8 cellular contexts compared by ENCODE assay signal in the genomic region with DNA sequence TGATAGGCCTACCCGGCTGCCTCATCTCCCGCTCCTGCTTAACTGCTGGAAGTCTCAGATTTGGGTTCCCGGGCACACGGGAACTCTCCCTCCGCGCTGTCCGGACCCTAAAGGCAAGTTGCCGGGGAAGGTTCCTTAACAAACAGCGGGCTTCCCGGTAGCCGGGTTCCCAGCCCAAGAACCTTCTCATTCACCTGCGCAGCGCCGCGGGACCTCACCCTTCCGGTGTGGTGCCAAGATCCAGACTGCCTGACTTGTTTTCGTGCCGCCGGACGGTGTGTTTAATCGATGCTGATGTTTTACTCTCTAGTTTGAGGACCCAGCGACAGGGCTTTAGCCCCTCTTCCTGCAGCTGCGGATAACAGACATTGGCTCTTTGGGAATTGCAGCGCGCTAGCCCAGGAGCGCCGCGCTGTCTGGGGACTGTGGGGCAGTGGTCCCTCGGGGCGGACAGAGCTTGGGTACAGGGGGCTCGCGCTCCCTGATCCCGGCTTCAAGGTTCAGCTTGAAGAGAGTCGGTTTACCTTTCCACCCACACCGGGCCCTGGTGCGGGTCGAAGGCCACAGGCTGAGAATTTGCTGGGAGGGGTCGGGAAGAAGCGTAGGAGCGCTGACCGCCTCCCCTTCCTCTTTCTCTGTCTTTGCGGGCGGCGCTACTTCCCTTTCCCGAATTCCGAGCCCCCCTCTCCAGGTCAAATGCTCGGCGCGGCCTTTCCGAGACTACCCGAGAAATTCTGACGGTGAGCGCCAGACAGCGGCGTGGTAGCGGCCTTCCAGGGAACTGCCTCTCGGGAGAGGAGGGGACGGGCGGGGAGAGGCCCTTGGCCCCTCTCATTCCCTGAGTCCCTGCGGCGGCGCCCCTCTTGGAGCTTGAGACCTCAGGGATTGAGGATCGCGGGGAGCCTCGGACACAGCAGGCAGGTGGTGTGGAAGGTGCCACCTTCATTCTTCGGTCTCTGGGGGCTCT. TPM values are rescaled to one million over a fixed set of nuclear protein-coding genes. Genes with fewer than 3 reads are reported as not detected.
DNase-seq lines count a peak whose midpoint lies in the region; ATAC-seq and TF ChIP-seq lines count a peak whose summit lies in the region.

No MANE protein-coding gene starts in this region.

- CTCF ChIA-PET in CD8-positive, alpha-beta T cell (lab: Charles Lee): interaction anchor here (0.6 kb wide), 1 partner anchor 18 kb away, joined by 3 read pairs; no protein-coding TSS in a partner anchor
- CTCF ChIA-PET in activated CD8-positive, alpha-beta T cell treated with anti-CD3 and anti-CD28 coated beads, Interleukin-2, amount 10 ng/mL, durations not matched to agents 7 days and 5 days (lab: Charles Lee): no interaction called here

- no peaks in the 10 kb centered on the region for H3K9me3 Mint-ChIP-seq in CD8-positive, alpha-beta T cell
- H3K9me3 Mint-ChIP-seq in activated CD8-positive, alpha-beta T cell treated with anti-CD3 and anti-CD28 coated beads, Interleukin-2, amount 10 ng/mL, durations not matched to agents 7 days and 5 days (ENCODE audit: insufficient read depth): no peaks in the 10 kb centered on the region

- POLR2A ChIA-PET in CD8-positive, alpha-beta T cell (lab: Charles Lee): no interaction called here
- POLR2A ChIA-PET in activated CD8-positive, alpha-beta T cell treated with anti-CD3 and anti-CD28 coated beads, Interleukin-2, amount 10 ng/mL, durations not matched to agents 7 days and 5 days (lab: Charles Lee): no interaction called here

- H3K27ac ChIP-seq in CD8-positive, alpha-beta T cell (ENCODE audit: low read depth, low read length): no peak overlapping the region

- intact Hi-C loops in CD8-positive, alpha-beta T cell (cut with DNase I, micrococcal nuclease): no loop called here

- H3K27me3 ChIP-seq in CD8-positive, alpha-beta T cell (ENCODE audit: insufficient read depth, low read length): peaks cover 17% of the 10 kb centered on the region

- no peaks in the 10 kb centered on the region for H3K36me3 ChIP-seq in CD8-positive, alpha-beta T cell (ENCODE audit: insufficient read depth, low read length)

- H3K9me3 ChIP-seq in CD8-positive, alpha-beta T cell (ENCODE audit: low read length): no peaks in the 10 kb centered on the region

- H3K4me1 ChIP-seq in CD8-positive, alpha-beta T cell (ENCODE audit: insufficient read depth, low read length): peaks cover 16% of the 10 kb centered on the region

- TF ChIP-seq CTCF in CD8-positive, alpha-beta T cell (IDR thresholded peaks at IDR 0.05): no peak
- no peak for TF ChIP-seq CTCF in omental fat pad (IDR thresholded peaks at IDR 0.05)

- DNase-seq in CD8-positive, alpha-beta T cell: peak in 2 of 7 experiments; percentile 35 to 67
- no peak for DNase-seq in activated CD8-positive, alpha-beta T cell treated with anti-CD3 and anti-CD28 coated beads, Interleukin-2, amount 10 ng/mL, durations not matched to agents 7 days and 5 days
- DNase-seq in germinal center (ENCODE audit: low spot score) (peak; percentile 6), omental fat pad (ENCODE audit: low spot score) (no peak), DMS 273 (lab: John Stamatoyannopoulos, UW; ENCODE audit: unreplicated experiment) (no peak), RPMI8226 (no peak)

- peak; percentile 38 for ATAC-seq in CD8-positive, alpha-beta T cell
- ATAC-seq in activated CD8-positive, alpha-beta T cell treated with anti-CD3 and anti-CD28 coated beads, Interleukin-2, amount 10 ng/mL, durations not matched to agents 7 days and 5 days: peak; percentile 49
- ATAC-seq in omental fat pad (ENCODE audit: low FRiP score) (peak; percentile 55), HG03159 (IDR thresholded peaks at IDR 0.05; ENCODE audit: unreplicated experiment) (no peak), GM18502 (IDR thresholded peaks at IDR 0.05; ENCODE audit: poor library complexity, unreplicated experiment) (no peak)

- H3K4me1 Mint-ChIP-seq in CD8-positive, alpha-beta T cell (ENCODE audit: low read depth): peaks cover 18% of the 10 kb centered on the region
- peaks cover 14% of the 10 kb centered on the region for H3K4me1 Mint-ChIP-seq in activated CD8-positive, alpha-beta T cell treated with anti-CD3 and anti-CD28 coated beads, Interleukin-2, amount 10 ng/mL, durations not matched to agents 7 days and 5 days (ENCODE audit: low read depth)

- no peaks in the 10 kb centered on the region for H3K36me3 Mint-ChIP-seq in CD8-positive, alpha-beta T cell
- H3K36me3 Mint-ChIP-seq in activated CD8-positive, alpha-beta T cell treated with anti-CD3 and anti-CD28 coated beads, Interleukin-2, amount 10 ng/mL, durations not matched to agents 7 days and 5 days (ENCODE audit: low read depth): peaks cover 3% of the 10 kb centered on the region

- peak overlapping the region; percentile 55 for H3K4me3 ChIP-seq in CD8-positive, alpha-beta T cell (ENCODE audit: low read depth, low read length)

- H3K27ac Mint-ChIP-seq in CD8-positive, alpha-beta T cell: peak overlapping the region; percentile 28
- H3K27ac Mint-ChIP-seq in activated CD8-positive, alpha-beta T cell treated with anti-CD3 and anti-CD28 coated beads, Interleukin-2, amount 10 ng/mL, durations not matched to agents 7 days and 5 days: no peak overlapping the region

- peaks cover 41% of the 10 kb centered on the region for H3K27me3 Mint-ChIP-seq in CD8-positive, alpha-beta T cell (ENCODE audit: low read depth)
- peaks cover 46% of the 10 kb centered on the region for H3K27me3 Mint-ChIP-seq in activated CD8-positive, alpha-beta T cell treated with anti-CD3 and anti-CD28 coated beads, Interleukin-2, amount 10 ng/mL, durations not matched to agents 7 days and 5 days (ENCODE audit: low read depth)

- peak overlapping the region; percentile 80 for H3K4me3 Mint-ChIP-seq in CD8-positive, alpha-beta T cell
- peak overlapping the region; percentile 58 for H3K4me3 Mint-ChIP-seq in activated CD8-positive, alpha-beta T cell treated with anti-CD3 and anti-CD28 coated beads, Interleukin-2, amount 10 ng/mL, durations not matched to agents 7 days and 5 days

RNA-seq across cellular contexts. Expression of a gene that starts 17.2 kb away (rescaled TPM):
- 10 to 100 TPM; 42.5 to 44.2 TPM for total RNA-seq in CD8-positive, alpha-beta T cell
- 10 to 100 TPM; 25.0 to 25.3 TPM for total RNA-seq in activated CD8-positive, alpha-beta T cell treated with anti-CD3 and anti-CD28 coated beads, Interleukin-2, amount 10 ng/mL, durations not matched to agents 7 days and 5 days
- 10 to 100 TPM; 11.0 to 22.1 (median 13.5) TPM for total RNA-seq in omental fat pad

RNA-seq across cellular contexts. Expression of a gene that starts 45.5 kb away (rescaled TPM):
- under 1 TPM; 0.35 to 0.94 TPM for total RNA-seq in CD8-positive, alpha-beta T cell
- 1 to 10 TPM; 9.1 to 9.5 TPM for total RNA-seq in activated CD8-positive, alpha-beta T cell treated with anti-CD3 and anti-CD28 coated beads, Interleukin-2, amount 10 ng/mL, durations not matched to agents 7 days and 5 days
- total RNA-seq in omental fat pad: 10 to 100 TPM in 2 of 4 donors, 1 to 10 TPM in 2; 8.5 to 20.8 (median 11.5) TPM

Comparison
In these comparisons a context has a peak if more than half of its experiments do, and no peak if none do; other contexts are left out.
1. ATAC-seq: peak in CD8-positive, alpha-beta T cell (single experiment), activated CD8-positive, alpha-beta T cell treated with anti-CD3 and anti-CD28 coated beads, Interleukin-2, amount 10 ng/mL, durations not matched to agents 7 days and 5 days (single experiment) and omental fat pad (single experiment); none in HG03159 (single experiment) and GM18502 (single experiment).
2. RNA of a gene that starts 45.5 kb away (total RNA-seq): 8.5 to 20.8 TPM in omental fat pad and 9.1 to 9.5 TPM in activated CD8-positive, alpha-beta T cell treated with anti-CD3 and anti-CD28 coated beads, Interleukin-2, amount 10 ng/mL, durations not matched to agents 7 days and 5 days; 0.35 to 0.94 TPM in CD8-positive, alpha-beta T cell; every median in the first group is over 4 times any median in the second.